ENCODE assay signal across 1 cellular context in the genomic region with DNA sequence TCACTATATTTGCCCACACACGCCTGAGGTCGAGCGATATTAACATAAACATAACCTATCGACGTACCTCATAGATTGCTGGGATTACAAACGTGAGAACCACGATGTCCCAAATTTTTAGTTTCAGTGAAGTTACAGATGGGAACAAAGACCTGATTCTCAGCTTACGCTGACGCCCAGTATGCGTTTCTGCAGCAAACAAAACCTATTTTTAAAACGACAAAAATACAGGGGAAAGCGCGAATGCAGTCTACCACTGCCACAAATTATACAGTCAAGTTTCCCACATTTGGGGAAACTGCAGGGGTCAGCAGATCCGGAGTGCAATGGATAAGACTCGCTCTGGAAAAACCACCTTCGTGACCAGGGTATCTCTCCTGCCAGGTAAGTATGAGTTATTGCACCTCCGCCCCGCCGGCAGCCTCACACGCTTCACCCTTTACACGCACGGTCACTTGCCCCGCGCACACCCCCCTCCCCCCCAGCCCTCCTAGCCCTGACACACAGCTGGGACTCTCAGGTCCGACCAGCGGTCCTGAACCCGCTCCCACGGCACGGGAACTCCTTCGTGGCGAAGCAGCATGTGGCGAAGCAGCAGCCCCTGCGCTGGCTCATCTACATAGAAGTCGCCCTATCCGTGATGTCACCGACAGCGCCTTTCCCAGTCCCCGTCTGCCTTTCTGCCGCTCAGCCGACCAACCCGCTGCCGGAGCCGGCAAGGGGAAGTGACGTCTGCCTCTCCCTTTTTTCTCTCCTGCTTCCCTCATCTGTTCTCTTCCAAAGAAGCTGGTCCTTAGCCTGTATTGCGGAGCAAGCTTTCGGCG.
TF ChIP-seq lines count a peak whose summit lies in the region.

No MANE protein-coding gene starts in this region.

TF ChIP-seq in HepG2, 621 proteins besides CTCF, POLR2A, EP300 and RAD21 (continued from another document and continues in another):
- 0 out of 2 replicates have a peak, but pooled peaks have one; percentile 65 for TF ChIP-seq ZNF512 (CRISPR knock-in tag; IDR thresholded peaks at IDR 0.05)
- peak; percentile 87 for TF ChIP-seq ATF2 (CRISPR knock-in tag; IDR thresholded peaks at IDR 0.05)
- TF ChIP-seq ZBTB21 (CRISPR knock-in tag; IDR thresholded peaks at IDR 0.05) = peak; percentile 95
- TF ChIP-seq IRF2 (CRISPR knock-in tag; IDR thresholded peaks at IDR 0.05) = peak; percentile 96
- TF ChIP-seq, protein P1, sequence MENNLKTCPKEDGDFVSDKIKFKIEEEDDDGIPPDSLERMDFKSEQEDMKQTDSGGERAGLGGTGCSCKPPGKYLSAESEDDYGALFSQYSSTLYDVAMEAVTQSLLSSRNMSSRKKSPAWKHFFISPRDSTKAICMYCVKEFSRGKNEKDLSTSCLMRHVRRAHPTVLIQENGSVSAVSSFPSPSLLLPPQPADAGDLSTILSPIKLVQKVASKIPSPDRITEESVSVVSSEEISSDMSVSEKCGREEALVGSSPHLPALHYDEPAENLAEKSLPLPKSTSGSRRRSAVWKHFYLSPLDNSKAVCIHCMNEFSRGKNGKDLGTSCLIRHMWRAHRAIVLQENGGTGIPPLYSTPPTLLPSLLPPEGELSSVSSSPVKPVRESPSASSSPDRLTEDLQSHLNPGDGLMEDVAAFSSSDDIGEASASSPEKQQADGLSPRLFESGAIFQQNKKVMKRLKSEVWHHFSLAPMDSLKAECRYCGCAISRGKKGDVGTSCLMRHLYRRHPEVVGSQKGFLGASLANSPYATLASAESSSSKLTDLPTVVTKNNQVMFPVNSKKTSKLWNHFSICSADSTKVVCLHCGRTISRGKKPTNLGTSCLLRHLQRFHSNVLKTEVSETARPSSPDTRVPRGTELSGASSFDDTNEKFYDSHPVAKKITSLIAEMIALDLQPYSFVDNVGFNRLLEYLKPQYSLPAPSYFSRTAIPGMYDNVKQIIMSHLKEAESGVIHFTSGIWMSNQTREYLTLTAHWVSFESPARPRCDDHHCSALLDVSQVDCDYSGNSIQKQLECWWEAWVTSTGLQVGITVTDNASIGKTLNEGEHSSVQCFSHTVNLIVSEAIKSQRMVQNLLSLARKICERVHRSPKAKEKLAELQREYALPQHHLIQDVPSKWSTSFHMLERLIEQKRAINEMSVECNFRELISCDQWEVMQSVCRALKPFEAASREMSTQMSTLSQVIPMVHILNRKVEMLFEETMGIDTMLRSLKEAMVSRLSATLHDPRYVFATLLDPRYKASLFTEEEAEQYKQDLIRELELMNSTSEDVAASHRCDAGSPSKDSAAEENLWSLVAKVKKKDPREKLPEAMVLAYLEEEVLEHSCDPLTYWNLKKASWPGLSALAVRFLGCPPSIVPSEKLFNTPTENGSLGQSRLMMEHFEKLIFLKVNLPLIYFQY (CRISPR knock-in tag; IDR thresholded peaks at IDR 0.05; ENCODE audit: borderline replicate concordance) = peak; percentile 47; the same call in 1 of the 2 replicates
- TF ChIP-seq TOE1 (CRISPR knock-in tag; IDR thresholded peaks at IDR 0.05) = peak; percentile 87; the same call in 1 of the 2 replicates
- peak; percentile 97 for TF ChIP-seq BRF2 (CRISPR knock-in tag; IDR thresholded peaks at IDR 0.05)
- TF ChIP-seq ZNF639 (CRISPR knock-in tag; conservative IDR thresholded peaks at IDR 0.05) = peak; percentile 78
- TF ChIP-seq, protein P2, sequence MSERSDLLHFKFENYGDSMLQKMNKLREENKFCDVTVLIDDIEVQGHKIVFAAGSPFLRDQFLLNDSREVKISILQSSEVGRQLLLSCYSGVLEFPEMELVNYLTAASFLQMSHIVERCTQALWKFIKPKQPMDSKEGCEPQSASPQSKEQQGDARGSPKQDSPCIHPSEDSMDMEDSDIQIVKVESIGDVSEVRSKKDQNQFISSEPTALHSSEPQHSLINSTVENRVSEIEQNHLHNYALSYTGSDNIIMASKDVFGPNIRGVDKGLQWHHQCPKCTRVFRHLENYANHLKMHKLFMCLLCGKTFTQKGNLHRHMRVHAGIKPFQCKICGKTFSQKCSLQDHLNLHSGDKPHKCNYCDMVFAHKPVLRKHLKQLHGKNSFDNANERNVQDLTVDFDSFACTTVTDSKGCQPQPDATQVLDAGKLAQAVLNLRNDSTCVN (CRISPR knock-in tag; IDR thresholded peaks at IDR 0.05; ENCODE audit: borderline replicate concordance) = peak; percentile 83
- TF ChIP-seq SRF (IDR thresholded peaks at IDR 0.05; ENCODE audit: low read depth, low read length) = peak; percentile 76; the same call in 1 of the 2 replicates
- TF ChIP-seq MYC (CRISPR knock-in tag; IDR thresholded peaks at IDR 0.05; ENCODE audit: borderline replicate concordance) = peak; percentile 58; the same call in 1 of the 2 replicates
- TF ChIP-seq NFAT5 (CRISPR knock-in tag; IDR thresholded peaks at IDR 0.05) = peak; percentile 55; the same call in 1 of the 2 replicates
- peak; percentile 74; the same call in 1 of the 2 replicates for TF ChIP-seq YEATS4 (CRISPR knock-in tag; IDR thresholded peaks at IDR 0.05; ENCODE audit: borderline replicate concordance)
- TF ChIP-seq MYNN (CRISPR knock-in tag; IDR thresholded peaks at IDR 0.05; ENCODE audit: low read depth) = peak; percentile 85; the same call in 1 of the 2 replicates
- TF ChIP-seq KAT8 (CRISPR knock-in tag; IDR thresholded peaks at IDR 0.05) = peak; percentile 87
- peak; percentile 54 for TF ChIP-seq CEBPG (CRISPR knock-in tag; IDR thresholded peaks at IDR 0.05)
- peak; percentile 82 for TF ChIP-seq FOXA3 (CRISPR knock-in tag; IDR thresholded peaks at IDR 0.05)
- TF ChIP-seq SOX13 (IDR thresholded peaks at IDR 0.05) = peak; percentile 96
- peak; percentile 69 to 92; a peak in 3 of 4 replicates for TF ChIP-seq SOX13 (CRISPR knock-in tag; conservative IDR thresholded peaks at IDR 0.05 in 1 of 2, IDR thresholded peaks at IDR 0.05 in 1 of 2)
- TF ChIP-seq FOXJ3 (CRISPR knock-in tag; IDR thresholded peaks at IDR 0.05; ENCODE audit: borderline replicate concordance) = peak; percentile 64; the same call in 1 of the 2 replicates
- peak; percentile 100 for TF ChIP-seq CBX1 (IDR thresholded peaks at IDR 0.05; ENCODE audit: low read depth)
- 0 out of 2 replicates have a peak, but pooled peaks have one; percentile 24 for TF ChIP-seq KDM2A (CRISPR knock-in tag; IDR thresholded peaks at IDR 0.05; ENCODE audit: borderline replicate concordance, low read depth)
- TF ChIP-seq MED8 (CRISPR knock-in tag; IDR thresholded peaks at IDR 0.05; ENCODE audit: insufficient replicate concordance) = peak; percentile 99
- peak; percentile 83; the same call in 1 of the 2 replicates for TF ChIP-seq SRY (CRISPR knock-in tag; IDR thresholded peaks at IDR 0.05)
- 0 out of 2 replicates have a peak, but pooled peaks have one; percentile 85 for TF ChIP-seq ZNF75D (CRISPR knock-in tag; IDR thresholded peaks at IDR 0.05; ENCODE audit: borderline replicate concordance)
- peak; percentile 92 for TF ChIP-seq JDP2 (CRISPR knock-in tag; IDR thresholded peaks at IDR 0.05; ENCODE audit: borderline replicate concordance)
- TF ChIP-seq POGK (CRISPR knock-in tag; conservative IDR thresholded peaks at IDR 0.05) = peak; percentile 85
- peak; percentile 99 for TF ChIP-seq STAT5B (CRISPR knock-in tag; IDR thresholded peaks at IDR 0.05)
- peak; percentile 89 for TF ChIP-seq CREB1 (IDR thresholded peaks at IDR 0.05)
- TF ChIP-seq CREB1 (CRISPR knock-in tag; IDR thresholded peaks at IDR 0.05) = peak; percentile 90
- peak; percentile 56; the same call in 1 of the 2 replicates for TF ChIP-seq BHLHE40 (IDR thresholded peaks at IDR 0.05; ENCODE audit: low read length)
- peak; percentile 85 for TF ChIP-seq THRA (CRISPR knock-in tag; IDR thresholded peaks at IDR 0.05; ENCODE audit: borderline replicate concordance)
